ENCODE assay signal across 33 cellular contexts in genomic region chr14:105839425-105840265, GRCh38.
DNase-seq lines count a peak whose midpoint lies in the region; ATAC-seq, FAIRE-seq and TF ChIP-seq lines count a peak whose summit lies in the region.
"Had no signal": no experiment of that assay in that cellular context is flagged by ENCODE, and none has a peak within 500 bp of the region (broad histone marks: within the 10 kb centered on the region; RNA-seq: fewer than 3 reads in every experiment).

No MANE protein-coding gene starts in this region.

- ATAC-seq in Right ventricle myocardium superior (ENCODE audit: poor library complexity) = no peak
- ATAC-seq in left lung = no peak
- ATAC-seq: foreskin keratinocyte; heart left ventricle; Panc1; stimulated activated naive CD8-positive, alpha-beta T cell treated with anti-CD3 and anti-CD28 coated beads, Interleukin-15, Interleukin-2, amounts not matched to agents 100 U/mL and 50 U/mL, for 24 hours had no signal

- no peak for FAIRE-seq in frontal cortex (lab: Jason Lieb, UNC)
- FAIRE-seq: GM12892 had no signal

- H3K9me2 ChIP-seq in MM.1S (replicated peaks; ENCODE audit: insufficient read depth, low read length) = no peaks in the 10 kb centered on the region

- no peak overlapping the region for H3K4me3 Mint-ChIP-seq in type B pancreatic cell

- no peak overlapping the region for H3K9ac ChIP-seq in MM.1S (ENCODE audit: low read length)
- H3K9ac ChIP-seq: GM23248, parathyroid adenoma had no signal

- DNase-seq in Right ventricle myocardium superior = peak; percentile 35
- DNase-seq in left ventricle myocardium inferior = no peak
- peak; percentile 28 to 63 for DNase-seq in left lung
- peak; percentile 65 for DNase-seq in type B pancreatic cell (ENCODE audit: extremely low spot score, unreplicated experiment)
- DNase-seq in MM.1S = no peak
- DNase-seq in frontal cortex (ENCODE audit: low spot score in 2 of 2) = no peak
- DNase-seq in uterus = no peak
- DNase-seq: activated CD4-positive, alpha-beta T cell treated with anti-CD3 and anti-CD28 coated beads for 1 hour; activated effector memory CD4-positive, alpha-beta T cell treated with anti-CD3 and anti-CD28 coated beads, Interleukin-2, amount 50 U/mL, for 16 hours; caudate nucleus; dermis blood vessel endothelial cell; DMS53; esophagus squamous epithelium; foreskin keratinocyte; GM23248; Karpas-422; kidney glomerular epithelial cell; mammary epithelial cell; MV-4-11; NCI-H1436; NCI-H2081; NCI-H2227 treated with DMSO at 0.1 percent for 48 hours; NCI-H69; retina; SIG-M5; stimulated activated CD4-positive, alpha-beta T cell treated with anti-CD3 and anti-CD28 coated beads, Interleukin-1b, Interleukin-23, amount 100 ng/mL, for 48 hours; stimulated activated naive CD8-positive, alpha-beta T cell treated with anti-CD3 and anti-CD28 coated beads, Interleukin-15, Interleukin-2, amounts not matched to agents 100 U/mL and 50 U/mL, for 24 hours had no signal

- no peak overlapping the region for H2AFZ ChIP-seq in MM.1S (ENCODE audit: low read length)
- H2AFZ ChIP-seq: GM23248, parathyroid adenoma had no signal

- H4K20me1 ChIP-seq in MM.1S (ENCODE audit: insufficient read depth, low read length) = no peaks in the 10 kb centered on the region

- intact Hi-C loops in Right ventricle myocardium superior (cut with DNase I) (no loop called here), left ventricle myocardium inferior (cut with micrococcal nuclease) (no loop called here), left lung (cut with DNase I) (no loop called here), uterus (cut with DNase I; ENCODE audit: low total_unique reads) (no loop called here)

- H3K9me3 Mint-ChIP-seq in type B pancreatic cell = peaks cover 7% of the 10 kb centered on the region

- H3K36me3 ChIP-seq in left ventricle myocardium inferior (no peaks in the 10 kb centered on the region), HEK293 (ENCODE audit: control insufficient read depth in 2 of 2, insufficient read depth in 1 of 2, low read length in 2 of 2) (no peaks in the 10 kb centered on the region), left lung (no peaks in the 10 kb centered on the region), MM.1S (replicated peaks; ENCODE audit: insufficient read depth, low read length) (no peaks in the 10 kb centered on the region), uterus (no peaks in the 10 kb centered on the region)
- H3K36me3 ChIP-seq: BE2C, esophagus squamous epithelium, heart left ventricle had no signal

- H3K27ac ChIP-seq in left ventricle myocardium inferior (replicated peaks) = no peak overlapping the region
- H3K27ac ChIP-seq in HEK293 (ENCODE audit: extremely low read depth, low read depth, low read length) = no peak overlapping the region
- no peak overlapping the region for H3K27ac ChIP-seq in left lung
- H3K27ac ChIP-seq in MM.1S (ENCODE audit: low read length) = no peak overlapping the region
- H3K27ac ChIP-seq in uterus = no peak overlapping the region
- H3K27ac ChIP-seq: esophagus squamous epithelium, foreskin keratinocyte, GM23248, heart left ventricle, parathyroid adenoma had no signal

- no peak overlapping the region for H3K27ac Mint-ChIP-seq in type B pancreatic cell

- CTCF ChIA-PET in HEK293 (lab: Yijun Ruan, JAX) = no interaction called here

- no peaks in the 10 kb centered on the region for H3F3A ChIP-seq in MM.1S (ENCODE audit: insufficient read depth, low read length)

- H3K4me3 ChIP-seq in left ventricle myocardium inferior = no peak overlapping the region
- no peak overlapping the region for H3K4me3 ChIP-seq in HEK293 (ENCODE audit: low read depth, low read length)
- H3K4me3 ChIP-seq in left lung = no peak overlapping the region
- no peak overlapping the region for H3K4me3 ChIP-seq in MM.1S (ENCODE audit: low read length)
- H3K4me3 ChIP-seq in uterus = no peak overlapping the region
- H3K4me3 ChIP-seq: esophagus squamous epithelium, GM23248, heart left ventricle had no signal

- H3K36me3 Mint-ChIP-seq in type B pancreatic cell = no peaks in the 10 kb centered on the region

- no peaks in the 10 kb centered on the region for H3K27me3 Mint-ChIP-seq in type B pancreatic cell

- no peak overlapping the region for H3K4me2 ChIP-seq in MM.1S (ENCODE audit: low read depth, low read length)

- H3K4me1 ChIP-seq in left ventricle myocardium inferior (no peaks in the 10 kb centered on the region), HEK293 (ENCODE audit: control insufficient read depth, insufficient read depth, low read length) (no peaks in the 10 kb centered on the region), left lung (no peaks in the 10 kb centered on the region), MM.1S (ENCODE audit: low read length) (no peaks in the 10 kb centered on the region), uterus (no peaks in the 10 kb centered on the region)
- H3K4me1 ChIP-seq: BE2C, esophagus squamous epithelium, foreskin keratinocyte, heart left ventricle, parathyroid adenoma had no signal

- TF ChIP-seq POLR2A in uterus (IDR thresholded peaks at IDR 0.05) = no peak

- TF ChIP-seq CTCF in left ventricle myocardium inferior (IDR thresholded peaks at IDR 0.05; ENCODE audit: borderline replicate concordance) (no peak), HEK293 (tag by site-specific recombination; IDR thresholded peaks at IDR 0.05) (no peak), left lung (IDR thresholded peaks at IDR 0.05) (no peak), type B pancreatic cell (conservative IDR thresholded peaks at IDR 0.05) (no peak), MM.1S (IDR thresholded peaks at IDR 0.05; ENCODE audit: low read length) (no peak), uterus (IDR thresholded peaks at IDR 0.05) (no peak)

- no peaks in the 10 kb centered on the region for H3K79me2 ChIP-seq in MM.1S (ENCODE audit: low read length)
- H3K79me2 ChIP-seq: parathyroid adenoma had no signal

- H3K27me3 ChIP-seq in left ventricle myocardium inferior (ENCODE audit: low read depth) (peaks cover 54% of the 10 kb centered on the region), left lung (peaks cover 0 to 13% of the 10 kb centered on the region in 2 donors), MM.1S (replicated peaks; ENCODE audit: insufficient read depth, low read length) (no peaks in the 10 kb centered on the region), uterus (no peaks in the 10 kb centered on the region)
- H3K27me3 ChIP-seq: BE2C, esophagus squamous epithelium, foreskin keratinocyte had no signal

- POLR2A ChIA-PET in HEK293 (lab: Yijun Ruan, JAX) = no interaction called here

- H3K9me3 ChIP-seq in left ventricle myocardium inferior (replicated peaks) (no peaks in the 10 kb centered on the region), HEK293 (ENCODE audit: control insufficient read depth, insufficient read depth, low read depth, low read length) (no peaks in the 10 kb centered on the region), left lung (no peaks in the 10 kb centered on the region), MM.1S (replicated peaks; ENCODE audit: insufficient read depth, low read length) (no peaks in the 10 kb centered on the region), uterus (no peaks in the 10 kb centered on the region)
- H3K9me3 ChIP-seq: BE2C, esophagus squamous epithelium, heart left ventricle had no signal

- no peaks in the 10 kb centered on the region for H3K4me1 Mint-ChIP-seq in type B pancreatic cell (ENCODE audit: unreplicated experiment)

TF ChIP-seq in HEK293, 187 proteins besides CTCF, POLR2A, EP300 and RAD21:
- TF ChIP-seq GLIS1 (tag by site-specific recombination; IDR thresholded peaks at IDR 0.05) = peak; percentile 1; the same call in 1 of the 2 replicates
- no peak for TF ChIP-seq ZNF280C (tag by site-specific recombination; IDR thresholded peaks at IDR 0.05)

Comparison
In these comparisons a context has a peak if more than half of its experiments do, and no peak if none do; other contexts are left out.
1. DNase-seq: peak in Right ventricle myocardium superior (single experiment), left lung (2 of 2) and type B pancreatic cell (single experiment); none in left ventricle myocardium inferior (single experiment), MM.1S (single experiment), frontal cortex (0 of 2) and uterus (0 of 2).